In genomic region chr2:1497122-1497611, GRCh38 we compare ENCODE assay signal across 18 cellular contexts.
DNase-seq lines count a peak whose midpoint lies in the region; ATAC-seq and TF ChIP-seq lines count a peak whose summit lies in the region.
"Had no signal": no experiment of that assay in that cellular context is flagged by ENCODE, and none has a peak within 500 bp of the region (broad histone marks: within the 10 kb centered on the region; RNA-seq: fewer than 3 reads in every experiment).

No MANE protein-coding gene starts in this region.

- TF ChIP-seq CTCF in chondrocyte (IDR thresholded peaks at IDR 0.05) (no peak), sigmoid colon (IDR thresholded peaks at IDR 0.05) (no peak)

- TF ChIP-seq POLR2A in sigmoid colon (IDR thresholded peaks at IDR 0.05) = no peak

- no peaks in the 10 kb centered on the region for H3K9me3 ChIP-seq in sigmoid colon

- H3K4me3 ChIP-seq in sigmoid colon = no peak overlapping the region

- H3K27me3 ChIP-seq in sigmoid colon = no peaks in the 10 kb centered on the region

- WGBS in sigmoid colon, 2 donors = 83 to 90% methylated on average over 13 of the region's 13 CpGs

- intact Hi-C loops in sigmoid colon (cut with DNase I) = no loop called here

- ATAC-seq in GM18517 (IDR thresholded peaks at IDR 0.05; ENCODE audit: unreplicated experiment) = no peak
- ATAC-seq in GM21786 (IDR thresholded peaks at IDR 0.05; ENCODE audit: unreplicated experiment) = no peak
- ATAC-seq: Panc1 had no signal

- no peak for TF ChIP-seq EP300 in sigmoid colon (IDR thresholded peaks at IDR 0.05)

- no peaks in the 10 kb centered on the region for H3K36me3 ChIP-seq in sigmoid colon

- DNase-seq in NCI-H510A treated with DMSO at 0.1 percent for 48 hours (lab: John Stamatoyannopoulos, UW) = peak; percentile 2
- DNase-seq in NCI-H510A (lab: John Stamatoyannopoulos, UW) = no peak
- DNase-seq in COLO668 (lab: John Stamatoyannopoulos, UW; ENCODE audit: unreplicated experiment) = peak; percentile 7
- peak; percentile 74 for DNase-seq in chondrocyte (ENCODE audit: low spot score)
- DNase-seq in sigmoid colon = peak; percentile 57
- no peak for DNase-seq in NCI-H2227 treated with DMSO at 0.1 percent for 48 hours (lab: John Stamatoyannopoulos, UW)
- DNase-seq: Calu3; CD4-positive, CD25-positive, alpha-beta regulatory T cell; HCEC 1CT; MV-4-11; NCI-H1436; NCI-H2029 treated with DMSO at 0.1 percent for 48 hours; NCI-H446; NCI-H82 had no signal

- H3K27ac Mint-ChIP-seq in chondrocyte (ENCODE audit: unreplicated experiment) = no peak overlapping the region
- H3K27ac Mint-ChIP-seq: CD4-positive, CD25-positive, alpha-beta regulatory T cell; IgD-negative memory B cell had no signal

- H3K27me3 Mint-ChIP-seq in chondrocyte (ENCODE audit: low read depth) = peaks cover 15% of the 10 kb centered on the region
- H3K27me3 Mint-ChIP-seq: CD4-positive, CD25-positive, alpha-beta regulatory T cell; IgD-negative memory B cell had no signal

- H3K36me3 Mint-ChIP-seq in chondrocyte (ENCODE audit: low read depth) = no peaks in the 10 kb centered on the region
- H3K36me3 Mint-ChIP-seq: CD4-positive, CD25-positive, alpha-beta regulatory T cell; IgD-negative memory B cell had no signal

- no peaks in the 10 kb centered on the region for H3K4me1 ChIP-seq in sigmoid colon

- H3K4me1 Mint-ChIP-seq in chondrocyte (ENCODE audit: low read depth) = no peaks in the 10 kb centered on the region
- H3K4me1 Mint-ChIP-seq: CD4-positive, CD25-positive, alpha-beta regulatory T cell; IgD-negative memory B cell had no signal

- no peak overlapping the region for H3K27ac ChIP-seq in sigmoid colon

- H3K4me3 Mint-ChIP-seq in chondrocyte (ENCODE audit: unreplicated experiment) = no peak overlapping the region
- H3K4me3 Mint-ChIP-seq: CD4-positive, CD25-positive, alpha-beta regulatory T cell; IgD-negative memory B cell had no signal

- no peaks in the 10 kb centered on the region for H3K9me3 Mint-ChIP-seq in chondrocyte (ENCODE audit: low read depth)

Comparison
In these comparisons a context has a peak if more than half of its experiments do, and no peak if none do; other contexts are left out.
1. DNase-seq: peak in NCI-H510A treated with DMSO at 0.1 percent for 48 hours (single experiment), COLO668 (single experiment), chondrocyte (single experiment) and sigmoid colon (single experiment); none in NCI-H510A (single experiment) and NCI-H2227 treated with DMSO at 0.1 percent for 48 hours (single experiment).